In genomic region chr18:51168031-51168742, GRCh38 we compare ENCODE assay signal across 1 cellular context.
TF ChIP-seq lines count a peak whose summit lies in the region.

No MANE protein-coding gene starts in this region.

TF ChIP-seq in GM23338, 12 proteins besides CTCF, POLR2A, EP300 and RAD21 (continued from another document):
- TF ChIP-seq ETS1 (IDR thresholded peaks at IDR 0.05) = no peak; the same call in 1 of the 2 replicates
- no peak for TF ChIP-seq EZH2phosphoT487 (IDR thresholded peaks at IDR 0.05; ENCODE audit: unreplicated experiment)
- no peak for TF ChIP-seq POLR2AphosphoS5 (IDR thresholded peaks at IDR 0.05; ENCODE audit: low read depth)
- TF ChIP-seq EZH2 (IDR thresholded peaks at IDR 0.05; ENCODE audit: low read depth, unreplicated experiment) = no peak
- TF ChIP-seq NANOG (IDR thresholded peaks at IDR 0.05; ENCODE audit: borderline replicate concordance) = peak; percentile 66; the same call in 1 of the 2 replicates
- TF ChIP-seq CREB1 (CRISPR knock-in tag; IDR thresholded peaks at IDR 0.05; ENCODE audit: low read depth) = peak; percentile 57
- no peak for TF ChIP-seq JUNB (IDR thresholded peaks at IDR 0.05; ENCODE audit: unreplicated experiment)
- no peak for TF ChIP-seq ZNF331 (CRISPR knock-in tag; IDR thresholded peaks at IDR 0.05; ENCODE audit: low read depth)
- TF ChIP-seq STAT1 (IDR thresholded peaks at IDR 0.05; ENCODE audit: unreplicated experiment) = no peak
- TF ChIP-seq ZNF462 (CRISPR knock-in tag; IDR thresholded peaks at IDR 0.05) = peak; percentile 94
- peak; percentile 86 for TF ChIP-seq ZNF114 (CRISPR knock-in tag; IDR thresholded peaks at IDR 0.05)
